33 cellular contexts compared by ENCODE assay signal in genomic region chr3:63800097-63800496, GRCh38. TPM values are rescaled to one million over a fixed set of nuclear protein-coding genes. Genes with fewer than 3 reads are reported as not detected.
"Had no signal": no experiment of that assay in that cellular context is flagged by ENCODE, and none has a peak within 500 bp of the region (broad histone marks: within the 10 kb centered on the region; RNA-seq: fewer than 3 reads in every experiment).

No MANE protein-coding gene starts in this region.

- H3K4me1 ChIP-seq: heart right ventricle, lower lobe of right lung, psoas muscle, sigmoid colon, stomach, thyroid gland had no signal

- H3K9me3 Mint-ChIP-seq: endodermal cell; memory B cell; natural killer cell; stimulated activated effector memory CD8-positive, alpha-beta T cell treated with anti-CD3 and anti-CD28 coated beads, Interleukin-12 subunit alpha, Interleukin-12 subunit beta, amount 100 ng/mL, for 72 hours; type B pancreatic cell had no signal

- H3K27me3 ChIP-seq: dorsolateral prefrontal cortex, heart right ventricle, ovary, sigmoid colon, stomach, thyroid gland had no signal

- H3K4me1 Mint-ChIP-seq: endodermal cell; memory B cell; natural killer cell; stimulated activated effector memory CD8-positive, alpha-beta T cell treated with anti-CD3 and anti-CD28 coated beads, Interleukin-12 subunit alpha, Interleukin-12 subunit beta, amount 100 ng/mL, for 72 hours had no signal

- H3K4me3 ChIP-seq: dorsolateral prefrontal cortex, heart right ventricle, lower lobe of right lung, ovary, psoas muscle, sigmoid colon, stomach, thyroid gland had no signal

- H3K9me3 ChIP-seq: heart right ventricle, lower lobe of right lung, ovary, psoas muscle, sigmoid colon, stomach, thyroid gland had no signal

- H3K36me3 ChIP-seq: heart right ventricle, lower lobe of right lung, ovary, sigmoid colon, stomach, thyroid gland had no signal

- DNase-seq: dorsolateral prefrontal cortex; effector CD8-positive, alpha-beta T cell; endodermal cell; foreskin melanocyte; glutamatergic neuron; heart right ventricle; hippocampal formation; kidney glomerular epithelial cell; left colon; left ventricle myocardium superior; lower lobe of right lung; natural killer cell; occipital lobe; ovary; posterior cingulate gyrus; psoas muscle; right cardiac atrium; sigmoid colon; stimulated activated CD4-positive, alpha-beta T cell treated with anti-CD3 and anti-CD28 coated beads, Interleukin-2, amount 100 ng/mL, for 24 hours; stimulated activated CD4-positive, alpha-beta T cell treated with anti-CD3 and anti-CD28 coated beads, Interleukin-4, amount 100 ng/mL, for 24 hours; stimulated activated naive CD4-positive, alpha-beta T cell treated with Interleukin-2 at 50 U/mL for 16 hours; stomach; thyroid gland had no signal

- H3K4me3 Mint-ChIP-seq: endodermal cell; memory B cell; natural killer cell; stimulated activated effector memory CD8-positive, alpha-beta T cell treated with anti-CD3 and anti-CD28 coated beads, Interleukin-12 subunit alpha, Interleukin-12 subunit beta, amount 100 ng/mL, for 72 hours; type B pancreatic cell had no signal

- H3K36me3 Mint-ChIP-seq: memory B cell; natural killer cell; stimulated activated effector memory CD8-positive, alpha-beta T cell treated with anti-CD3 and anti-CD28 coated beads, Interleukin-12 subunit alpha, Interleukin-12 subunit beta, amount 100 ng/mL, for 72 hours; type B pancreatic cell had no signal

- H3K27me3 Mint-ChIP-seq: type B pancreatic cell had no signal

- H3K27ac ChIP-seq: dorsolateral prefrontal cortex, epithelial cell of prostate, heart right ventricle, lower lobe of right lung, ovary, psoas muscle, sigmoid colon, stomach, thyroid gland had no signal

- H3K27ac Mint-ChIP-seq: endodermal cell; memory B cell; natural killer cell; stimulated activated effector memory CD8-positive, alpha-beta T cell treated with anti-CD3 and anti-CD28 coated beads, Interleukin-12 subunit alpha, Interleukin-12 subunit beta, amount 100 ng/mL, for 72 hours; type B pancreatic cell had no signal

RNA-seq across cellular contexts. Expression of gene C3orf49, which starts 19.0 kb away (rescaled TPM):
- total RNA-seq: dorsolateral prefrontal cortex, endodermal cell, esophagus mucosa, heart right ventricle, left colon, left ventricle myocardium superior, lower lobe of right lung, mononuclear cell, natural killer cell, occipital lobe, ovary, psoas muscle, renal cortical epithelial cell, right cardiac atrium, sigmoid colon, skeletal muscle tissue, stomach, subcutaneous adipose tissue, temporal lobe, thyroid gland had no signal
